Comparison of ENCODE assay signal across 1 cellular context in genomic region chr11:44067266-44067665, GRCh38.
TF ChIP-seq lines count a peak whose summit lies in the region.

No MANE protein-coding gene starts in this region.

TF ChIP-seq in HepG2, 621 proteins besides CTCF, POLR2A, EP300 and RAD21:
- TF ChIP-seq MXD4 (CRISPR knock-in tag; IDR thresholded peaks at IDR 0.05) = no peak
- no peak for TF ChIP-seq KDM2A (CRISPR knock-in tag; IDR thresholded peaks at IDR 0.05; ENCODE audit: borderline replicate concordance, low read depth)
- no peak for TF ChIP-seq FOXP4 (CRISPR knock-in tag; IDR thresholded peaks at IDR 0.05)
- no peak for TF ChIP-seq ZNF337 (CRISPR knock-in tag; IDR thresholded peaks at IDR 0.05; ENCODE audit: borderline replicate concordance, low read depth)
- no peak for TF ChIP-seq ZNF260 (CRISPR knock-in tag; IDR thresholded peaks at IDR 0.05; ENCODE audit: borderline replicate concordance, low read depth)
- TF ChIP-seq LBX2 (CRISPR knock-in tag; IDR thresholded peaks at IDR 0.05; ENCODE audit: borderline replicate concordance) = no peak
- TF ChIP-seq ZNF740 (CRISPR knock-in tag; IDR thresholded peaks at IDR 0.05) = no peak
- TF ChIP-seq ZNF230 (CRISPR knock-in tag; IDR thresholded peaks at IDR 0.05) = no peak
- TF ChIP-seq ZFP36L2 (CRISPR knock-in tag; IDR thresholded peaks at IDR 0.05) = no peak
- no peak for TF ChIP-seq CBFB (CRISPR knock-in tag; IDR thresholded peaks at IDR 0.05)
